Comparison of ENCODE assay signal across 10 cellular contexts in genomic region chr17:73646409-73647305, GRCh38. TPM values are rescaled to one million over a fixed set of nuclear protein-coding genes. Genes with fewer than 3 reads are reported as not detected.
DNase-seq lines count a peak whose midpoint lies in the region; ATAC-seq and TF ChIP-seq lines count a peak whose summit lies in the region.
"Had no signal": no experiment of that assay in that cellular context is flagged by ENCODE, and none has a peak within 500 bp of the region (broad histone marks: within the 10 kb centered on the region; RNA-seq: fewer than 3 reads in every experiment).

No MANE protein-coding gene starts in this region.

- no peaks in the 10 kb centered on the region for H3K9me3 ChIP-seq in SU-DHL-6 (ENCODE audit: insufficient read depth, low read length)
- H3K9me3 ChIP-seq in hepatocyte (ENCODE audit: low read depth): no peaks in the 10 kb centered on the region

- no peak for ATAC-seq in HG02938 (IDR thresholded peaks at IDR 0.05; ENCODE audit: unreplicated experiment)
- ATAC-seq: left colon had no signal

- H3K9me2 ChIP-seq in SU-DHL-6 (replicated peaks; ENCODE audit: insufficient read depth, low read length): no peaks in the 10 kb centered on the region
- H3K9me2 ChIP-seq in hepatocyte (replicated peaks; ENCODE audit: insufficient read depth): no peaks in the 10 kb centered on the region

- in situ Hi-C loops in ACHN (cut with HindIII; ENCODE audit: low pct_ligation_motif_present, low pct_unique_long_range_greater_than_20kb, low sequenced_read_pairs): no loop called here
- in situ Hi-C loops in KBM-7 (cut with MboI; ENCODE audit: low pct_unique_long_range_greater_than_20kb, low sequenced_read_pairs): no loop called here

- H3K79me2 ChIP-seq in SU-DHL-6 (ENCODE audit: insufficient read depth, low read length) (no peaks in the 10 kb centered on the region), hepatocyte (no peaks in the 10 kb centered on the region)

- no peak overlapping the region for H3K4me3 ChIP-seq in SU-DHL-6 (ENCODE audit: insufficient read depth, low read length, poor library complexity, severe bottlenecking)
- H3K4me3 ChIP-seq in hepatocyte: no peak overlapping the region

- no peaks in the 10 kb centered on the region for H4K20me1 ChIP-seq in SU-DHL-6 (ENCODE audit: low read depth, low read length)
- H4K20me1 ChIP-seq in hepatocyte (ENCODE audit: insufficient read depth, poor library complexity, severe bottlenecking): no peaks in the 10 kb centered on the region

- no peak overlapping the region for H2AFZ ChIP-seq in SU-DHL-6 (ENCODE audit: low read depth, low read length, severe bottlenecking)
- no peak overlapping the region for H2AFZ ChIP-seq in hepatocyte

- DNase-seq in Ammon's horn (ENCODE audit: low spot score): peak; percentile 50
- peak; percentile 45 for DNase-seq in DMS114 treated with DMSO at 0.1 percent for 48 hours (lab: John Stamatoyannopoulos, UW; ENCODE audit: unreplicated experiment)
- DNase-seq in hepatocyte (ENCODE audit: low spot score): peak; percentile 41
- no peak for DNase-seq in HUDEP-2 (lab: John Stamatoyannopoulos, UW; ENCODE audit: unreplicated experiment in 76 of 76)
- no peak for DNase-seq in ACHN
- DNase-seq in KBM-7: no peak
- DNase-seq: left colon; stimulated activated CD4-positive, alpha-beta T cell treated with anti-CD3 and anti-CD28 coated beads, Interleukin-4, amount 100 ng/mL, for 24 hours had no signal

- WGBS in hepatocyte (ENCODE audit: low lambda C conversion rate, missing lambda C conversion rate): 56% methylated on average over 19 of the region's 19 CpGs

- H3K36me3 ChIP-seq in SU-DHL-6 (ENCODE audit: low read length): no peaks in the 10 kb centered on the region
- H3K36me3 ChIP-seq in hepatocyte (replicated peaks; ENCODE audit: insufficient read depth, low read depth): no peaks in the 10 kb centered on the region

- H3K27ac ChIP-seq in SU-DHL-6 (ENCODE audit: low read depth, low read length) (no peak overlapping the region), hepatocyte (no peak overlapping the region)

- H3K9ac ChIP-seq in SU-DHL-6 (ENCODE audit: low read length): no peak overlapping the region

- H3F3A ChIP-seq in SU-DHL-6 (ENCODE audit: insufficient read depth): no peaks in the 10 kb centered on the region

- TF ChIP-seq CTCF in SU-DHL-6 (IDR thresholded peaks at IDR 0.05; ENCODE audit: insufficient read depth, low read length, poor library complexity, severe bottlenecking) (peak; percentile 20), hepatocyte (IDR thresholded peaks at IDR 0.05; ENCODE audit: poor library complexity) (peak; percentile 36)

- no peak overlapping the region for H3K4me2 ChIP-seq in SU-DHL-6 (ENCODE audit: low read depth, low read length, poor library complexity, severe bottlenecking)
- H3K4me2 ChIP-seq in hepatocyte: no peak overlapping the region

- H3K27me3 ChIP-seq in SU-DHL-6 (ENCODE audit: low read length): no peaks in the 10 kb centered on the region
- H3K27me3 ChIP-seq in hepatocyte: peaks cover 72% of the 10 kb centered on the region

- peaks cover 16% of the 10 kb centered on the region for H3K4me1 ChIP-seq in hepatocyte (ENCODE audit: insufficient read depth)

RNA-seq across cellular contexts. Expression of gene SDK2, which starts 2.4 kb away (rescaled TPM):
- total RNA-seq in hepatocyte: 1.0 and 1.2 TPM in 2 replicates
- 0.52 and 0.59 TPM in 2 replicates for polyA plus RNA-seq in hepatocyte

Comparison
In these comparisons a context has a peak if more than half of its experiments do, and no peak if none do; other contexts are left out.
1. DNase-seq: peak in Ammon's horn (single experiment), DMS114 treated with DMSO at 0.1 percent for 48 hours (single experiment) and hepatocyte (single experiment); none in HUDEP-2 (0 of 76), ACHN (single experiment) and KBM-7 (single experiment).